2 cellular contexts compared by ENCODE assay signal in the genomic region with DNA sequence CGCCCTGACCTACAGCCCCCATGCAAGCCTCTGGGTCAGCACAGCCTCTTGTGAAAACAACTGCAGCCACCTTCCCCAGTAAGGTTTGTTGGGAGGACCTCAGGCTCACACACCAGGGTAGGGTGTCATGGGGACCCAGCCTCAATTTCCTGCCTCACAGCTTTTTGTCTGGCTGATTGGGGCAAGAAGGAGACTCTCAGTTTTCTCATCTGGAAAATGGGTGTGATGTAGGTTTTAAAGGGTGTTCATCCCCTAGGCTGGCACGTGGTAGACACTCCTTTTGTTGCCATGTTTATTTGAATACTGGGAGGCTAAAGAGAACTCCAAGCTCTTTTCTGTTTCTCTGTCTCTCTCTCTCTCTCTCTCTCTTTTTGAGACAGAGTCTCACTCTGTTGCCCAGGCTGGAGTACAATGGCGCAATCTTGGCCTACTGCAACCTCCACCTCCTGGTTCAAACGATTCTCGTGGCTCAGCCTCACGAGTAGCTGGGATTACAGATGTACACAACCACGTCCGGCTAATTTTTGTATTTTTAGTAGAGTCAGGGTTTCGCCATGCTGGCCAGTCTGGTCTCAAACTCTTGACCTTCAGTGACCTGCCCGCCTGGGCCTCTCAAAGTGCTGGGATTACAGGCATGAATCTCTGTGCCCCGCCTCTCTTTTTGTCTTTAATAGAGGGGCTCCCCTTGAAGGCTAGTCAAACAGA.
TF ChIP-seq lines count a peak whose summit lies in the region.

No MANE protein-coding gene starts in this region.

TF ChIP-seq in HEK293, 187 proteins besides CTCF, POLR2A, EP300 and RAD21:
- no peak for TF ChIP-seq ZNF48 (tag by site-specific recombination; IDR thresholded peaks at IDR 0.05)
- peak; percentile 78 for TF ChIP-seq ZNF596 (tag by site-specific recombination; IDR thresholded peaks at IDR 0.05)
- TF ChIP-seq ZNF121 (tag by site-specific recombination; IDR thresholded peaks at IDR 0.05) = peak; percentile 84

TF ChIP-seq in H1, 55 proteins besides CTCF, POLR2A, EP300 and RAD21:
- TF ChIP-seq HDAC6 (IDR thresholded peaks at IDR 0.05; ENCODE audit: low read depth, low read length) = no peak
- 0 out of 2 replicates have a peak, but pooled peaks have one; percentile 19 for TF ChIP-seq KDM1A (IDR thresholded peaks at IDR 0.05; ENCODE audit: borderline replicate concordance, low read length)
- TF ChIP-seq FOSL1 (IDR thresholded peaks at IDR 0.05; ENCODE audit: insufficient read depth, low read depth, low read length) = no peak
- TF ChIP-seq JUN (IDR thresholded peaks at IDR 0.05; ENCODE audit: low read depth, low read length) = no peak
TF ChIP-seq in H1: peak in this region for 1.
